ENCODE assay signal across 8 cellular contexts in genomic region chr7:150898475-150899011, GRCh38. TPM values are rescaled to one million over a fixed set of nuclear protein-coding genes. Genes with fewer than 3 reads are reported as not detected.
DNase-seq lines count a peak whose midpoint lies in the region; ATAC-seq and TF ChIP-seq lines count a peak whose summit lies in the region.

No MANE protein-coding gene starts in this region.

- H3K9me3 Mint-ChIP-seq in H9 (peaks cover 7 to 8% of the 10 kb centered on the region in 2 experiments), WTC11 (peaks cover 7% of the 10 kb centered on the region)

- H3K27ac ChIP-seq in H9 (ENCODE audit: insufficient read length, low read depth, low read length) (no peak overlapping the region), breast epithelium (no peak overlapping the region)

- no peak overlapping the region for H3T11ph ChIP-seq in H9 (ENCODE audit: low read length)

- H2BK20ac ChIP-seq in H9 (ENCODE audit: low read depth, low read length, poor library complexity, severe bottlenecking): no peak overlapping the region

- H3K4me1 Mint-ChIP-seq in H9 (peaks cover 20 to 34% of the 10 kb centered on the region in 2 experiments), WTC11 (peaks cover 37% of the 10 kb centered on the region)

- H3K4me3 Mint-ChIP-seq in H9 (no peak overlapping the region), WTC11 (no peak overlapping the region)

- no peak overlapping the region for H2AFZ ChIP-seq in H9 (ENCODE audit: low read length)

- POLR2A ChIA-PET in WTC11 (lab: Charles Lee): interaction anchor here (0.9 to 1.2 kb wide), 2 partner anchors 33 to 87 kb away, joined by 3 read pairs; no protein-coding TSS in a partner anchor

- no peaks in the 10 kb centered on the region for H3K79me2 ChIP-seq in H9 (ENCODE audit: insufficient read depth, low read length)

- WGBS in H9 (ENCODE audit: extremely low coverage, insufficient read length, low lambda C conversion rate): no CpG with 5 or more reads among the region's 22 CpGs

- H2AK5ac ChIP-seq in H9 (ENCODE audit: insufficient read length, low read length): no peak overlapping the region

- no peak overlapping the region for H3K4me3 ChIP-seq in breast epithelium

- intact Hi-C loops in breast epithelium (cut with DNase I; ENCODE audit: low total_unique reads): loop anchor here (10.0 kb wide), 1 partner anchor 66 kb away; no protein-coding TSS in a partner anchor

- no peak overlapping the region for H3K56ac ChIP-seq in H9 (ENCODE audit: insufficient read length, low read depth, low read length)

- peak; percentile 96 for TF ChIP-seq CTCF in H9 (conservative IDR thresholded peaks at IDR 0.05)
- TF ChIP-seq CTCF in WTC11 (IDR thresholded peaks at IDR 0.05): peak; percentile 90
- TF ChIP-seq CTCF in breast epithelium (IDR thresholded peaks at IDR 0.05): peak; percentile 63 to 91 (median 85)

- no peak overlapping the region for H3K23ac ChIP-seq in H9 (ENCODE audit: insufficient read length, low read depth, low read length)

- H2BK120ac ChIP-seq in H9 (ENCODE audit: low read depth, low read length, poor library complexity, severe bottlenecking): no peak overlapping the region

- no peak overlapping the region for H3K18ac ChIP-seq in H9 (ENCODE audit: insufficient read length, low read depth, low read length)

- H3K4ac ChIP-seq in H9 (ENCODE audit: low read depth, low read length): no peak overlapping the region

- H3K27me3 Mint-ChIP-seq in H9 (ENCODE audit: low read depth): peaks cover 86% of the 10 kb centered on the region
- peaks cover 59% of the 10 kb centered on the region for H3K27me3 Mint-ChIP-seq in WTC11 (ENCODE audit: low read depth)

- H3K9me3 ChIP-seq in H9 (ENCODE audit: control insufficient read depth, low read depth, low read length) (no peaks in the 10 kb centered on the region), breast epithelium (peaks cover 0 to 7% of the 10 kb centered on the region in 2 donors)

- H3K36me3 Mint-ChIP-seq in H9 (ENCODE audit: insufficient read depth in 1 of 3, low read depth in 3 of 3) (no peaks in the 10 kb centered on the region), WTC11 (peaks cover 6% of the 10 kb centered on the region)

- no peak overlapping the region for H3K14ac ChIP-seq in H9 (ENCODE audit: insufficient read depth, low read length)

- no peak overlapping the region for H4K8ac ChIP-seq in H9 (replicated peaks; ENCODE audit: insufficient read length, low read depth, low read length)

- no peaks in the 10 kb centered on the region for H3K79me1 ChIP-seq in H9 (ENCODE audit: insufficient read depth, low read depth, low read length, poor library complexity, severe bottlenecking)

- H4K20me1 ChIP-seq in H9 (ENCODE audit: control insufficient read depth, insufficient read depth, insufficient read length): no peaks in the 10 kb centered on the region

- H3K27ac Mint-ChIP-seq in H9: no peak overlapping the region; a peak in 1 of 7 replicates
- H3K27ac Mint-ChIP-seq in WTC11: no peak overlapping the region

- no peak overlapping the region for H4K5ac ChIP-seq in H9 (ENCODE audit: insufficient read length, low read depth, low read length)

- CTCF ChIA-PET in WTC11 (lab: Charles Lee): interaction anchor here (0.7 to 3.3 kb wide), 51 partner anchors 9 to 569 kb away, joined by 3 to 40 read pairs (median 5); partner anchors contain the start of genes AOC1, TMEM176A and TMEM176B

- peak; percentile 75 for ATAC-seq in WTC11
- no peak for ATAC-seq in GM21737 (IDR thresholded peaks at IDR 0.05; ENCODE audit: unreplicated experiment)

- no peak overlapping the region for H2BK12ac ChIP-seq in H9 (ENCODE audit: insufficient read length, low read depth, low read length)

- TF ChIP-seq POLR2A in breast epithelium (IDR thresholded peaks at IDR 0.05): no peak

- H3K23me2 ChIP-seq in H9 (ENCODE audit: insufficient read length, low read depth, low read length, poor library complexity, severe bottlenecking): peaks cover 2% of the 10 kb centered on the region

- no peak overlapping the region for H2BK15ac ChIP-seq in H9 (ENCODE audit: low read depth, low read length)

- no peak overlapping the region for H2BK5ac ChIP-seq in H9 (ENCODE audit: insufficient read length, low read length)

- no peak overlapping the region for H3K4me2 ChIP-seq in H9 (ENCODE audit: insufficient read depth, insufficient read length, low read length)

- no peak overlapping the region for H4K91ac ChIP-seq in H9 (ENCODE audit: insufficient read length, low read depth, low read length)

- DNase-seq in EL: peak; percentile 69
- DNase-seq in H9: peak; percentile 89
- DNase-seq in NCI-H1930 (lab: John Stamatoyannopoulos, UW): peak; percentile 41 to 46
- DNase-seq in WTC11 (ENCODE audit: low spot score): peak; percentile 86
- DNase-seq in breast epithelium (ENCODE audit: low spot score in 2 of 2): peak; percentile 56 to 77
- DNase-seq in islet precursor cell: peak; percentile 88
- peak; percentile 77 to 81 for DNase-seq in stimulated activated CD4-positive, alpha-beta T cell treated with anti-CD3 and anti-CD28 coated beads, Interleukin-1b, Interleukin-23, amount 100 ng/mL, for 4 hours (ENCODE audit: low read depth in 2 of 2)

- H3K4me1 ChIP-seq in H9 (ENCODE audit: insufficient read depth, low read length) (peaks cover 4% of the 10 kb centered on the region; the same call in 1 of the 2 replicates), breast epithelium (no peaks in the 10 kb centered on the region)

- H3K36me3 ChIP-seq in breast epithelium: no peaks in the 10 kb centered on the region

- H3K9ac ChIP-seq in H9 (ENCODE audit: extremely low read depth, insufficient read length, low read length): no peak overlapping the region

- H3K27me3 ChIP-seq in H9 (ENCODE audit: insufficient read depth, low read length) (no peaks in the 10 kb centered on the region; the same call in 1 of the 2 replicates), breast epithelium (peaks cover 0 to 11% of the 10 kb centered on the region in 2 donors)

TF ChIP-seq in WTC11, 78 proteins besides CTCF, POLR2A, EP300 and RAD21:
- TF ChIP-seq ZMAT4 (CRISPR knock-in tag; IDR thresholded peaks at IDR 0.05) (no peak), ERG (CRISPR knock-in tag; IDR thresholded peaks at IDR 0.05) (peak; percentile 78; the same call in 1 of the 2 replicates), GTF2I (CRISPR knock-in tag; conservative IDR thresholded peaks at IDR 0.05) (peak; percentile 73; the same call in 1 of the 2 replicates)

RNA-seq across cellular contexts. Expression of gene AOC1, which starts 46.2 kb away (rescaled TPM):
- total RNA-seq in H9 (2021): 0.11 and 0.28 TPM in 2 replicates
- 0.17 to 0.39 TPM (median 0.23 TPM) in 3 replicates for total RNA-seq in WTC11 (2021)
- total RNA-seq in breast epithelium: 1 to 10 TPM in 1 of 3 donors, not detected in 2; 2.3 TPM
